Comparison of ENCODE assay signal across 8 cellular contexts in the genomic region with DNA sequence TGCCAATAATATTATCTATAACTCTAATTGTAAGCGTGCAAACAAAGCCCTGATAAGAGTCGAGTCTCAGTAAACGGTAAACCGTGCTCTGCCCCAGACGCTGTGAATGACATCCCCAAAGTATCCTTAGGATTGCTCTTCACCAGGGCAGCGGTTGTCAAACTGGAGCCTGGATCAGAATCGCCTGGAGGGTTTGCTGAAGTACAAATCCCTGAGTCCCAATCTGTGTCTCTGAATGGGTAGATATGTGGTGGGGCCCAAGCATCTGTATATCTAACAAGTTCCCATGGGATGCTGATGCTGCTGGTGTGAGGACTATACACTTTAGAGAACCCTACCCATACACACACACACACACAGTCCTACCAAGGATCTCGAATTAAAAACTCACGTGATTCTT. TPM values are rescaled to one million over a fixed set of nuclear protein-coding genes. Genes with fewer than 3 reads are reported as not detected.
DNase-seq lines count a peak whose midpoint lies in the region; ATAC-seq and TF ChIP-seq lines count a peak whose summit lies in the region.

No MANE protein-coding gene starts in this region.

- H2BK120ac ChIP-seq in neuronal stem cell (ENCODE audit: low read depth, low read length) = no peak overlapping the region

- H3K9me3 ChIP-seq in CD8-positive, alpha-beta T cell (ENCODE audit: low read length) = no peaks in the 10 kb centered on the region
- H3K9me3 ChIP-seq in MM.1S (replicated peaks; ENCODE audit: insufficient read depth, low read length) = no peaks in the 10 kb centered on the region
- H3K9me3 ChIP-seq in mammary epithelial cell (replicated peaks; ENCODE audit: insufficient read depth, low read length) = no peaks in the 10 kb centered on the region
- H3K9me3 ChIP-seq in neuronal stem cell (replicated peaks in 1 of 2; ENCODE audit: control insufficient read depth in 2 of 2, insufficient read depth in 1 of 2, low read depth in 1 of 2, low read length in 2 of 2) = no peaks in the 10 kb centered on the region

- H3K27ac ChIP-seq in CD8-positive, alpha-beta T cell (ENCODE audit: low read depth, low read length) = no peak overlapping the region
- H3K27ac ChIP-seq in MM.1S (ENCODE audit: low read length) = no peak overlapping the region
- no peak overlapping the region for H3K27ac ChIP-seq in mammary epithelial cell (ENCODE audit: insufficient read depth, low read depth, low read length)
- H3K27ac ChIP-seq in neuronal stem cell (replicated peaks; ENCODE audit: low read length) = no peak overlapping the region

- POLR2A ChIA-PET in CD8-positive, alpha-beta T cell (lab: Charles Lee) = no interaction called here

- in situ Hi-C loops in mammary epithelial cell (cut with MboI; ENCODE audit: low sequenced_read_pairs in 2 of 2) = loop anchor here (5.0 to 10.0 kb wide), 3 partner anchors 228 to 293 kb away; no protein-coding TSS in a partner anchor

- dilution Hi-C loops in mammary epithelial cell (cut with HindIII; ENCODE audit: low sequenced_read_pairs) = loop anchor here (25.0 kb wide), 1 partner anchor 228 kb away; no protein-coding TSS in a partner anchor

- H3K9ac ChIP-seq in MM.1S (ENCODE audit: low read length) = no peak overlapping the region
- H3K9ac ChIP-seq in mammary epithelial cell (ENCODE audit: insufficient read depth, low read length) = no peak overlapping the region
- no peak overlapping the region for H3K9ac ChIP-seq in neuronal stem cell (ENCODE audit: low read depth, low read length, poor library complexity)

- H3K27me3 Mint-ChIP-seq in CD8-positive, alpha-beta T cell (ENCODE audit: low read depth) = peaks cover 60% of the 10 kb centered on the region

- H3F3A ChIP-seq in MM.1S (ENCODE audit: insufficient read depth, low read length) = peaks cover 8% of the 10 kb centered on the region

- H2BK12ac ChIP-seq in neuronal stem cell (ENCODE audit: low read length) = no peak overlapping the region

- H3K4me1 ChIP-seq in CD8-positive, alpha-beta T cell (ENCODE audit: insufficient read depth, low read length) = no peaks in the 10 kb centered on the region
- H3K4me1 ChIP-seq in MM.1S (ENCODE audit: low read length) (0 out of 2 replicates have a peak, but pooled peaks cover 5% of the 10 kb centered on the region), mammary epithelial cell (ENCODE audit: insufficient read depth, low read length) (peaks cover 24% of the 10 kb centered on the region), neuronal stem cell (ENCODE audit: control insufficient read depth in 2 of 2, insufficient read depth in 1 of 2, low read depth in 1 of 2, low read length in 2 of 2) (peaks cover 5 to 6% of the 10 kb centered on the region in 2 donors)

- H3K23ac ChIP-seq in neuronal stem cell (ENCODE audit: low read depth, low read length, poor library complexity) = no peak overlapping the region

- ATAC-seq in CD8-positive, alpha-beta T cell = no peak
- ATAC-seq in GM19035 (IDR thresholded peaks at IDR 0.05; ENCODE audit: unreplicated experiment) (no peak), GM21825 (IDR thresholded peaks at IDR 0.05; ENCODE audit: unreplicated experiment) (no peak), GM21786 (IDR thresholded peaks at IDR 0.05; ENCODE audit: unreplicated experiment) (no peak)

- no peak overlapping the region for H3K27ac Mint-ChIP-seq in CD8-positive, alpha-beta T cell

- TF ChIP-seq CTCF in CD8-positive, alpha-beta T cell (IDR thresholded peaks at IDR 0.05) = no peak
- no peak for TF ChIP-seq CTCF in MM.1S (IDR thresholded peaks at IDR 0.05; ENCODE audit: low read length)
- TF ChIP-seq CTCF in mammary epithelial cell (conservative IDR thresholded peaks at IDR 0.05 in 1 of 2, IDR thresholded peaks at IDR 0.05 in 1 of 2; ENCODE audit: extremely low read depth in 1 of 2, insufficient read depth in 1 of 2, low read depth in 1 of 2, low read length in 2 of 2) = no peak

- BruUV-seq in mammary epithelial cell (replicated peaks; lab: Mats Ljungman, UMichigan) = no TSS peak

- no peak overlapping the region for H3K18ac ChIP-seq in neuronal stem cell (ENCODE audit: low read length)

- no peak overlapping the region for H4K91ac ChIP-seq in neuronal stem cell (ENCODE audit: low read depth, low read length, poor library complexity)

- CTCF ChIA-PET in CD8-positive, alpha-beta T cell (lab: Charles Lee) = no interaction called here
- CTCF ChIA-PET in mammary epithelial cell (lab: Charles Lee; ENCODE audit: low non-redundant PET) = no interaction called here

- H3K4me1 Mint-ChIP-seq in CD8-positive, alpha-beta T cell (ENCODE audit: low read depth) = peaks cover 19% of the 10 kb centered on the region

- no peak overlapping the region for H4K8ac ChIP-seq in neuronal stem cell (ENCODE audit: low read depth, low read length)

- intact Hi-C loops in CD8-positive, alpha-beta T cell (cut with DNase I, micrococcal nuclease) = no loop called here
- intact Hi-C loops in mammary epithelial cell (cut with micrococcal nuclease) = loop anchor here (5.0 kb wide), 1 partner anchor 308 kb away; no protein-coding TSS in a partner anchor

- H3K14ac ChIP-seq in neuronal stem cell (ENCODE audit: low read length) = no peak overlapping the region

- H3K4me2 ChIP-seq in MM.1S (ENCODE audit: low read depth, low read length) = peak overlapping the region; percentile 89; the same call in 1 of the 2 replicates
- H3K4me2 ChIP-seq in mammary epithelial cell (ENCODE audit: insufficient read depth, low read depth, low read length) = peak overlapping the region; percentile 54
- H3K4me2 ChIP-seq in neuronal stem cell (ENCODE audit: insufficient read depth, low read length, poor library complexity, severe bottlenecking) = no peak overlapping the region

- no peak overlapping the region for H2BK15ac ChIP-seq in neuronal stem cell (ENCODE audit: low read length)

- H2AFZ ChIP-seq in MM.1S (ENCODE audit: low read length) = 0 out of 2 replicates have a peak overlapping the region, but pooled peaks have one; percentile 62
- H2AFZ ChIP-seq in mammary epithelial cell (ENCODE audit: low read depth, low read length) = peak overlapping the region; percentile 81
- H2AFZ ChIP-seq in neuronal stem cell (ENCODE audit: low read length) = no peak overlapping the region

- H4K20me1 ChIP-seq in MM.1S (ENCODE audit: insufficient read depth, low read length) (no peaks in the 10 kb centered on the region), mammary epithelial cell (ENCODE audit: insufficient read depth, low read length) (no peaks in the 10 kb centered on the region)

- H3K4me3 Mint-ChIP-seq in CD8-positive, alpha-beta T cell = peak overlapping the region; percentile 29

- H3K27me3 ChIP-seq in CD8-positive, alpha-beta T cell (ENCODE audit: insufficient read depth, low read length) = no peaks in the 10 kb centered on the region
- H3K27me3 ChIP-seq in MM.1S (replicated peaks; ENCODE audit: insufficient read depth, low read length) = 0 out of 2 replicates have a peak, but pooled peaks cover 5% of the 10 kb centered on the region
- no peaks in the 10 kb centered on the region for H3K27me3 ChIP-seq in mammary epithelial cell (ENCODE audit: insufficient read depth, low read length)
- H3K27me3 ChIP-seq in neuronal stem cell (ENCODE audit: control insufficient read depth in 3 of 3, insufficient read depth in 3 of 3, low read depth in 1 of 3, low read length in 3 of 3) = peaks cover 0 to 79% (median 0%) of the 10 kb centered on the region in 3 experiments

- H3K79me2 ChIP-seq in MM.1S (ENCODE audit: low read length) (no peaks in the 10 kb centered on the region), mammary epithelial cell (ENCODE audit: insufficient read depth, low read length) (peaks cover 41% of the 10 kb centered on the region)

- H3K36me3 Mint-ChIP-seq in CD8-positive, alpha-beta T cell = no peaks in the 10 kb centered on the region

- 70% methylated on average over 7 of the region's 9 CpGs for whole genome bisulfite sequencing in mammary epithelial cell (ENCODE audit: low coverage, missing lambda C conversion rate)
- WGBS in neuronal stem cell (ENCODE audit: extremely low coverage in 2 of 2, insufficient read length in 2 of 2, insufficient replicate concordance in 1 of 2), 2 donors = no CpG with 5 or more reads among the region's 9 CpGs

- H3K9me2 ChIP-seq in MM.1S (replicated peaks; ENCODE audit: insufficient read depth, low read length) = no peaks in the 10 kb centered on the region

- H3K79me1 ChIP-seq in neuronal stem cell (ENCODE audit: low read depth, low read length) = no peaks in the 10 kb centered on the region

- H2AK5ac ChIP-seq in neuronal stem cell (ENCODE audit: low read depth, low read length) = peak overlapping the region; percentile 90

- H3K36me3 ChIP-seq in CD8-positive, alpha-beta T cell (ENCODE audit: insufficient read depth, low read length) = no peaks in the 10 kb centered on the region
- H3K36me3 ChIP-seq in MM.1S (replicated peaks; ENCODE audit: insufficient read depth, low read length) = no peaks in the 10 kb centered on the region
- no peaks in the 10 kb centered on the region for H3K36me3 ChIP-seq in mammary epithelial cell (ENCODE audit: insufficient read depth, low read length)
- H3K36me3 ChIP-seq in neuronal stem cell (replicated peaks in 1 of 2; ENCODE audit: control insufficient read depth in 2 of 2, insufficient read depth in 2 of 2, low read length in 2 of 2) = no peaks in the 10 kb centered on the region

- no peaks in the 10 kb centered on the region for H3K9me3 Mint-ChIP-seq in CD8-positive, alpha-beta T cell

- H3K4ac ChIP-seq in neuronal stem cell (ENCODE audit: low read length) = no peak overlapping the region

- no peak overlapping the region for H3K4me3 ChIP-seq in CD8-positive, alpha-beta T cell (ENCODE audit: low read depth, low read length)
- H3K4me3 ChIP-seq in MM.1S (ENCODE audit: low read length) = peak overlapping the region; percentile 88; the same call in 1 of the 2 replicates
- H3K4me3 ChIP-seq in mammary epithelial cell (replicated peaks in 1 of 3; ENCODE audit: insufficient read depth in 1 of 3, low read depth in 2 of 3, low read length in 3 of 3) = no peak overlapping the region
- H3K4me3 ChIP-seq in neuronal stem cell (ENCODE audit: low read length in 2 of 2) = no peak overlapping the region

- no peak for DNase-seq in CD8-positive, alpha-beta T cell
- DNase-seq in MM.1S (no peak), mammary epithelial cell (no peak), neuronal stem cell (ENCODE audit: low spot score) (no peak)
- DNase-seq in stimulated activated CD4-positive, alpha-beta T cell treated with anti-CD3 and anti-CD28 coated beads, Interleukin-1b, Interleukin-23, amount 100 ng/mL, for 48 hours = no peak

- H2BK5ac ChIP-seq in neuronal stem cell (ENCODE audit: low read length) = no peak overlapping the region

RNA-seq across cellular contexts. Expression of gene APBB2, which starts 0.8 kb away (rescaled TPM):
- total RNA-seq in CD8-positive, alpha-beta T cell = under 1 TPM in 1 of 2 experiments, not detected in 1; 0.33 TPM
- 10 to 100 TPM; 75.8 to 81.7 TPM for total RNA-seq in mammary epithelial cell
- 60.8 TPM for polyA plus RNA-seq in mammary epithelial cell
- polyA minus RNA-seq in mammary epithelial cell = 74.3 TPM
- 37.8 TPM for polyA plus RNA-seq in neuronal stem cell (2013, experiment 1 of 2)
- 37.2 TPM for polyA plus RNA-seq in neuronal stem cell (2013, experiment 2 of 2)

RNA-seq across cellular contexts. Expression of gene UCHL1, which starts 41.6 kb away (rescaled TPM):
- total RNA-seq in CD8-positive, alpha-beta T cell = not detected
- total RNA-seq in mammary epithelial cell = 10 to 100 TPM in 1 of 2 donors, 1 to 10 TPM in 1; 2.3 to 11.3 TPM
- 20.2 TPM for polyA plus RNA-seq in mammary epithelial cell
- 11.2 TPM for polyA minus RNA-seq in mammary epithelial cell
- 622 TPM for polyA plus RNA-seq in neuronal stem cell (2013, experiment 1 of 2)
- 598 TPM for polyA plus RNA-seq in neuronal stem cell (2013, experiment 2 of 2)

Comparison
In these comparisons a context has a peak if more than half of its experiments do, and no peak if none do; other contexts are left out.
1. RNA of gene APBB2, which starts 0.8 kb away (total RNA-seq): 75.8 to 81.7 TPM in mammary epithelial cell; 0.33 TPM in CD8-positive, alpha-beta T cell; every median in the first group is over 10 times any median in the second.